ENCODE assay signal across 22 cellular contexts in the genomic region with DNA sequence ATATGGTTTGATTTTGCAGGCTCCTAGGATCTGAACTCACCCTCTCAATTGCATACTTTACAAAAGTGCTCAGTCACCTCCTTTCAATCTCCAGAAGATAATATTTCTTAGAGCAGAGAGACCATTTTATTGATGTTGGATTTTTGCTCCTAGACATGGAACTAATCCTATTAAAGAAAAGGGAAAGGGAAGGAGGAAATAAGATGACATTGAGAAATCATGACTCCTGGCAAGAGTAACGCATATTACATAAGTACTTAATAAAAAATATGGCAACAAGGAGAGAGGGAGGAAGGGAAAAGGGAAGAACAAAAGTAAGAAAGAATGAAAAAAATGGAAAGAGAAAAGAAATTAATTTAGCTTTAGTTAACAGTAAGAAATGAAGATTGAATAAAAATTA.
"Had no signal": no experiment of that assay in that cellular context is flagged by ENCODE, and none has a peak within 500 bp of the region (broad histone marks: within the 10 kb centered on the region; RNA-seq: fewer than 3 reads in every experiment).

No MANE protein-coding gene starts in this region.

- H3K27me3 ChIP-seq: gastrocnemius medialis, heart right ventricle, suprapubic skin, thyroid gland had no signal

- H3K4me3 Mint-ChIP-seq: endodermal cell, memory B cell, naive B cell, nephron, type B pancreatic cell had no signal

- H3K9me3 Mint-ChIP-seq: endodermal cell, memory B cell, naive B cell, nephron, type B pancreatic cell had no signal

- H3K36me3 ChIP-seq: gastrocnemius medialis, heart right ventricle, lower lobe of right lung, suprapubic skin, thyroid gland had no signal

- H3K4me1 ChIP-seq: gastrocnemius medialis, lower lobe of right lung, psoas muscle had no signal

- H3K27me3 Mint-ChIP-seq: memory B cell, naive B cell had no signal

- H3K27ac Mint-ChIP-seq: endodermal cell, memory B cell, naive B cell, type B pancreatic cell had no signal

- H3K4me1 Mint-ChIP-seq: endodermal cell, memory B cell, naive B cell had no signal

- FAIRE-seq: endothelial cell of umbilical vein, urothelium cell line had no signal

- H3K4me2 ChIP-seq: smooth muscle cell had no signal

- DNase-seq: effector CD4-positive, alpha-beta T cell; endodermal cell; gastrocnemius medialis; heart right ventricle; hypothalamus; lower lobe of right lung; midbrain; naive B cell; psoas muscle; retina; stimulated activated CD4-positive, alpha-beta T cell treated with anti-CD3 and anti-CD28 coated beads, Interleukin-2, amount 100 ng/mL, for 48 hours; stimulated activated naive CD4-positive, alpha-beta T cell treated with Interleukin-2 at 50 U/mL for 16 hours; thyroid gland had no signal

- H3K27ac ChIP-seq: coronary artery, gastrocnemius medialis, lower lobe of right lung, psoas muscle, suprapubic skin, thyroid gland had no signal

- ATAC-seq: gastrocnemius medialis, left lobe of liver, lower lobe of right lung, psoas muscle had no signal

- H3K4me3 ChIP-seq: coronary artery, gastrocnemius medialis, heart right ventricle, lower lobe of right lung, psoas muscle, smooth muscle cell, suprapubic skin, thyroid gland had no signal

- H3K9me3 ChIP-seq: gastrocnemius medialis, heart right ventricle, lower lobe of right lung, psoas muscle, suprapubic skin, thyroid gland had no signal

- H3K36me3 Mint-ChIP-seq: memory B cell, naive B cell, type B pancreatic cell had no signal
